In the genomic region with DNA sequence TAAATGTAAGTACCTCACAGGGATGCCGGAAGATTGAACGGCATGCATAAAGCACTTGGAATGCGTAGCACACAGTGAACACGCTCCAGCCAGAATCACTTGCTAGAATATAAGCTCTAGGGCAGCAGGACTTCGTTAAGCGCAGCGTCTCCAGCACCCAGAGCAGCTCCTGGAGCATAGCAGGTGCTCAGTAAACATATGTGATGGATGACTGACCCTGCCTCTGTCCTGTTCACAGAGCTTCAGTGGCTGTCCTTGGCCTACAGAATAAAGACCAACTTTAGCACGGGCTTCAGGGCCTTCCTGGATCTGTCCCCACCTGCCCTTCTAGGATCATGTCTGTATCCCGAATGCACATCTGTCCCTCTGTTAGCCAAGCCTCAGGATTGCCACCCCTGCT, we compare ENCODE assay signal across 17 cellular contexts. TPM values are rescaled to one million over a fixed set of nuclear protein-coding genes. Genes with fewer than 3 reads are reported as not detected.
"Had no signal": no experiment of that assay in that cellular context is flagged by ENCODE, and none has a peak within 500 bp of the region (broad histone marks: within the 10 kb centered on the region; RNA-seq: fewer than 3 reads in every experiment).

No MANE protein-coding gene starts in this region.

- H3K4me3 ChIP-seq: breast epithelium, sigmoid colon, suprapubic skin, upper lobe of left lung had no signal

- H3K4me1 ChIP-seq: breast epithelium, suprapubic skin had no signal

- H3K9me3 Mint-ChIP-seq: endodermal cell, nephron had no signal

- H3K27ac Mint-ChIP-seq: endodermal cell, nephron had no signal

- H3K4me3 Mint-ChIP-seq: endodermal cell, nephron had no signal

- H3K36me3 ChIP-seq: breast epithelium, sigmoid colon, suprapubic skin, upper lobe of left lung had no signal

- H3K27ac ChIP-seq: suprapubic skin had no signal

- DNase-seq: activated CD4-positive, alpha-beta T cell treated with anti-CD3 and anti-CD28 coated beads, Interleukin-2, amount 50 U/mL, for 4 hours; activated effector memory CD4-positive, alpha-beta T cell treated with anti-CD3 and anti-CD28 coated beads, Interleukin-2, amount 50 U/mL, for 16 hours; activated T-cell treated with anti-CD3 and anti-CD28 coated beads, Interleukin-2, amount 50 U/mL, for 1 hour; aorta; endodermal cell; left colon; sigmoid colon; stimulated activated naive CD4-positive, alpha-beta T cell treated with Interleukin-2 at 50 U/mL for 16 hours; T-helper 2 cell; upper lobe of left lung had no signal

- H3K9me3 ChIP-seq: breast epithelium, sigmoid colon, suprapubic skin, upper lobe of left lung had no signal

- ATAC-seq: left colon had no signal

RNA-seq across cellular contexts. Expression of gene ATP2A3, which starts 6.0 kb away (rescaled TPM):
- total RNA-seq: dermis microvascular lymphatic vessel endothelial cell, osteocyte had no signal

RNA-seq across cellular contexts. Expression of gene P2RX1, which starts 41.9 kb away (rescaled TPM):
- total RNA-seq: dermis microvascular lymphatic vessel endothelial cell, endodermal cell, lung microvascular endothelial cell, osteocyte, pulmonary artery endothelial cell had no signal
